28 cellular contexts compared by ENCODE assay signal in genomic region chrX:599837-600715, GRCh38. TPM values are rescaled to one million over a fixed set of nuclear protein-coding genes. Genes with fewer than 3 reads are reported as not detected.
"Had no signal": no experiment of that assay in that cellular context is flagged by ENCODE, and none has a peak within 500 bp of the region (broad histone marks: within the 10 kb centered on the region; RNA-seq: fewer than 3 reads in every experiment).

No MANE protein-coding gene starts in this region.

- H3K4me1 Mint-ChIP-seq: activated CD4-positive, alpha-beta T cell treated with anti-CD3 and anti-CD28 coated beads for 36 hours; activated naive CD4-positive, alpha-beta T cell treated with anti-CD3 and anti-CD28 coated beads, Interleukin-2, amount 50 U/mL, for 24 hours had no signal

- H3K36me3 ChIP-seq: breast epithelium, MG63 had no signal

- H3K27me3 Mint-ChIP-seq: activated CD4-positive, alpha-beta T cell treated with anti-CD3 and anti-CD28 coated beads for 36 hours; activated CD8-positive, alpha-beta T cell treated with anti-CD3 and anti-CD28 coated beads for 36 hours; activated naive CD4-positive, alpha-beta T cell treated with anti-CD3 and anti-CD28 coated beads, Interleukin-2, amount 50 U/mL, for 24 hours had no signal

- H3K27me3 ChIP-seq: breast epithelium, MG63 had no signal

- H3K27ac ChIP-seq: breast epithelium, RWPE1 had no signal

- H3K36me3 Mint-ChIP-seq: activated naive CD4-positive, alpha-beta T cell treated with anti-CD3 and anti-CD28 coated beads, Interleukin-2, amount 50 U/mL, for 24 hours had no signal

- H3K27ac Mint-ChIP-seq: activated CD4-positive, alpha-beta T cell treated with anti-CD3 and anti-CD28 coated beads for 36 hours; activated CD8-positive, alpha-beta T cell treated with anti-CD3 and anti-CD28 coated beads for 36 hours; activated naive CD4-positive, alpha-beta T cell treated with anti-CD3 and anti-CD28 coated beads, Interleukin-2, amount 50 U/mL, for 24 hours; activated T-helper 1 cell treated with anti-CD3 and anti-CD28 coated beads, Interleukin-12 subunit alpha, Interleukin-12 subunit beta, Interleukin-2, Interleukin-4 antibody, amounts not matched to agents 30 ng/mL and 10 ng/mL and 1 ng/mL, durations not matched to agents 14 hours and 24 hours and 36 hours; T-helper 1 cell treated with Interleukin-12 subunit alpha and Interleukin-12 subunit beta and Interleukin-4 antibody, amounts not matched to agents 30 μg/mL and 1 μg/mL, for 36 hours had no signal

- H3K4me3 ChIP-seq: breast epithelium, MG63 had no signal

- ATAC-seq: activated CD4-positive, alpha-beta T cell treated with anti-CD3 and anti-CD28 coated beads for 36 hours; activated CD8-positive, alpha-beta T cell treated with anti-CD3 and anti-CD28 coated beads for 36 hours; Panc1 had no signal

- DNase-seq: activated CD4-positive, alpha-beta T cell treated with anti-CD3 and anti-CD28 coated beads for 36 hours; activated CD4-positive, CD25-positive, alpha-beta regulatory T cell; activated CD8-positive, alpha-beta memory T cell treated with anti-CD3 and anti-CD28 coated beads, Interleukin-2, amount 50 U/mL, for 4 hours; activated CD8-positive, alpha-beta T cell treated with anti-CD3 and anti-CD28 coated beads for 36 hours; activated effector memory CD4-positive, alpha-beta T cell treated with Interleukin-2 at 50 U/mL for 16 hours; activated naive CD4-positive, alpha-beta T cell; activated T-cell treated with anti-CD3 and anti-CD28 coated beads, Interleukin-2, amount 50 U/mL, for 1 hour; aorta; caudate nucleus; MG63; MV-4-11; NCI-H1092 treated with DMSO at 0.1 percent for 48 hours; NCI-H1436; NCI-H1694 treated with DMSO at 0.1 percent for 48 hours; NCI-H2029 treated with DMSO at 0.1 percent for 48 hours; NCI-H510A treated with DMSO at 0.1 percent for 48 hours; NCI-H69; NK-92 treated with Interleukin-12 subunit alpha and Interleukin-12 subunit beta, amount 100 ng/mL, for 24 hours; OCI-M1; Right ventricle myocardium superior; T-helper 9 cell had no signal

- H3K4me3 Mint-ChIP-seq: activated CD4-positive, alpha-beta T cell treated with anti-CD3 and anti-CD28 coated beads for 36 hours; activated CD8-positive, alpha-beta T cell treated with anti-CD3 and anti-CD28 coated beads for 36 hours; activated naive CD4-positive, alpha-beta T cell treated with anti-CD3 and anti-CD28 coated beads, Interleukin-2, amount 50 U/mL, for 24 hours; activated T-helper 1 cell treated with anti-CD3 and anti-CD28 coated beads, Interleukin-12 subunit alpha, Interleukin-12 subunit beta, Interleukin-2, Interleukin-4 antibody, amounts not matched to agents 30 ng/mL and 10 ng/mL and 1 ng/mL, durations not matched to agents 14 hours and 24 hours and 36 hours; T-helper 1 cell treated with Interleukin-12 subunit alpha and Interleukin-12 subunit beta and Interleukin-4 antibody, amounts not matched to agents 30 μg/mL and 1 μg/mL, for 36 hours had no signal

- H3K4me1 ChIP-seq: breast epithelium had no signal

RNA-seq across cellular contexts. Expression of gene SHOX, which starts 30.5 kb away (rescaled TPM):
- total RNA-seq: activated CD4-positive, alpha-beta T cell treated with anti-CD3 and anti-CD28 coated beads for 36 hours; activated CD8-positive, alpha-beta T cell treated with anti-CD3 and anti-CD28 coated beads for 36 hours; activated T-helper 1 cell treated with anti-CD3 and anti-CD28 coated beads, Interleukin-12 subunit alpha, Interleukin-12 subunit beta, Interleukin-2, Interleukin-4 antibody, amounts not matched to agents 30 ng/mL and 10 ng/mL and 1 ng/mL, durations not matched to agents 14 hours and 24 hours and 36 hours; aorta; Right ventricle myocardium superior; SK-MEL-5 had no signal
